ENCODE assay signal across 32 cellular contexts in genomic region chr16:6570520-6570919, GRCh38.
"Had no signal": no experiment of that assay in that cellular context is flagged by ENCODE, and none has a peak within 500 bp of the region (broad histone marks: within the 10 kb centered on the region; RNA-seq: fewer than 3 reads in every experiment).

No MANE protein-coding gene starts in this region.

- H3K4me2 ChIP-seq: KMS-11 had no signal

- DNase-seq: Karpas-422, Kasumi-1, KG1, MG63, MM.1S, MV-4-11, NCI-H1048, NCI-H1092, NCI-H1092 treated with DMSO at 0.1 percent for 48 hours, NCI-H1105, NCI-H1105 treated with DMSO at 0.1 percent for 48 hours, NCI-H1417, NCI-H1417 treated with DMSO at 0.1 percent for 48 hours, NCI-H1436, NCI-H1436 treated with DMSO at 0.1 percent for 48 hours, NCI-H146, NCI-H187, NCI-H187 treated with DMSO at 0.1 percent for 48 hours, NCI-H2029, NCI-H2029 treated with DMSO at 0.1 percent for 48 hours, NCI-H2081, NCI-H2081 treated with DMSO at 0.1 percent for 48 hours, NCI-H2107, NCI-H2171, NCI-H2171 treated with DMSO at 0.1 percent for 48 hours, NCI-H226, NCI-H345, NCI-H446, NCI-H446 treated with DMSO at 0.1 percent for 48 hours, NCI-H510A, NCI-H510A treated with DMSO at 0.1 percent for 48 hours had no signal

- H3K36me3 ChIP-seq: MG63 had no signal

- H3K9me3 ChIP-seq: MG63 had no signal

- H3K27ac ChIP-seq: KMS-11 had no signal

- H3K4me3 ChIP-seq: MG63 had no signal
